In the genomic region with DNA sequence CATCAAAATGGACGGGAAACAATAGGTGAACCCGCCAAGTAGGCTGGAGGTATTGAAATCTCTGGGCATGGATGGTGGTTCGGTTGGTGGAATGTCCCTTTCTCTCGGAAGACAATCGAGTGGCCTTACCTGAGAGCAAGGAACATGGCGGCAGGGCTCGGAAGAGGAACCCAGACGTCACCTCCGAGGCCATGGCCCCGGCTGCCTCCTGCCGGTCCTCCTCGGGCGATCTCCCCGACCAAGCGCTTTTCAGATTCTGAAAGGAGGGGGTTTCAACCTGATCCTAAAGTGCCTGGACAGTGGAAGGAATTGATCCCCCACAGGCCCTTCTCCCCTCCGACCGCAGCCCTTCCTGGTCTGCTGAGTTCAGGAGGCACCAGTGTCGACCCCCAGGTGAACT, we compare ENCODE assay signal across 2 cellular contexts.
TF ChIP-seq lines count a peak whose summit lies in the region.

No MANE protein-coding gene starts in this region.

TF ChIP-seq in GM23338, 12 proteins besides CTCF, POLR2A, EP300 and RAD21:
- no peak for TF ChIP-seq STAT1 (IDR thresholded peaks at IDR 0.05; ENCODE audit: unreplicated experiment)

TF ChIP-seq in K562, 482 proteins besides CTCF, POLR2A, EP300 and RAD21:
- TF ChIP-seq RBBP5 (IDR thresholded peaks at IDR 0.05; ENCODE audit: borderline replicate concordance, insufficient read depth, low read length, poor library complexity, severe bottlenecking), result no peak
- peak in 1 of 3 experiments; percentile 29 for TF ChIP-seq YY1 (IDR thresholded peaks at IDR 0.05; ENCODE audit: borderline replicate concordance in 1 of 3, control insufficient read depth in 1 of 3, extremely low read depth in 1 of 3, insufficient read depth in 3 of 3, insufficient read length in 1 of 3, insufficient replicate concordance in 2 of 3, low read depth in 1 of 3, low read length in 2 of 3)
